Comparison of ENCODE assay signal across 8 cellular contexts in the genomic region with DNA sequence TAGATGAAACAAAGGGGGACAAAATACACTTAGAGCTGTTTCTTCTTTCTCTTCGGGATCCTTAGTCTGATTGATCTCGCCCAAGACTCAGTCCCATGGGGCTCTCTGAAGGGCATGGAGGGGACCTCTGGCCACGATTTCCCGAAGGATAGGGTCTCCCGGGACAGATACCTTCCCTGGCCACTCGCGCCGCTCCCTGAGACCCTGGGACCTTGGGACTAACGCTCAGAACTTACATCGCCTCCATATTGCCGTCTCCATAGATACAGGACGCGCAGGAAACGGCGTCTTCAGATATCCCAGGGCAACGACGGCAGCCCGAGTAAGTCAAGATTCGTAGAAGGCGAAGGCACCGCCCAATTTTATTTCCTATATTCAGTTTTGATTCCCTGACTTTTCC. TPM values are rescaled to one million over a fixed set of nuclear protein-coding genes. Genes with fewer than 3 reads are reported as not detected.
A peak's percentile ranks its signal among the peaks of the same experiment; 100 is the strongest.
DNase-seq lines count a peak whose midpoint lies in the region; ATAC-seq and TF ChIP-seq lines count a peak whose summit lies in the region.

A gene with protein sequence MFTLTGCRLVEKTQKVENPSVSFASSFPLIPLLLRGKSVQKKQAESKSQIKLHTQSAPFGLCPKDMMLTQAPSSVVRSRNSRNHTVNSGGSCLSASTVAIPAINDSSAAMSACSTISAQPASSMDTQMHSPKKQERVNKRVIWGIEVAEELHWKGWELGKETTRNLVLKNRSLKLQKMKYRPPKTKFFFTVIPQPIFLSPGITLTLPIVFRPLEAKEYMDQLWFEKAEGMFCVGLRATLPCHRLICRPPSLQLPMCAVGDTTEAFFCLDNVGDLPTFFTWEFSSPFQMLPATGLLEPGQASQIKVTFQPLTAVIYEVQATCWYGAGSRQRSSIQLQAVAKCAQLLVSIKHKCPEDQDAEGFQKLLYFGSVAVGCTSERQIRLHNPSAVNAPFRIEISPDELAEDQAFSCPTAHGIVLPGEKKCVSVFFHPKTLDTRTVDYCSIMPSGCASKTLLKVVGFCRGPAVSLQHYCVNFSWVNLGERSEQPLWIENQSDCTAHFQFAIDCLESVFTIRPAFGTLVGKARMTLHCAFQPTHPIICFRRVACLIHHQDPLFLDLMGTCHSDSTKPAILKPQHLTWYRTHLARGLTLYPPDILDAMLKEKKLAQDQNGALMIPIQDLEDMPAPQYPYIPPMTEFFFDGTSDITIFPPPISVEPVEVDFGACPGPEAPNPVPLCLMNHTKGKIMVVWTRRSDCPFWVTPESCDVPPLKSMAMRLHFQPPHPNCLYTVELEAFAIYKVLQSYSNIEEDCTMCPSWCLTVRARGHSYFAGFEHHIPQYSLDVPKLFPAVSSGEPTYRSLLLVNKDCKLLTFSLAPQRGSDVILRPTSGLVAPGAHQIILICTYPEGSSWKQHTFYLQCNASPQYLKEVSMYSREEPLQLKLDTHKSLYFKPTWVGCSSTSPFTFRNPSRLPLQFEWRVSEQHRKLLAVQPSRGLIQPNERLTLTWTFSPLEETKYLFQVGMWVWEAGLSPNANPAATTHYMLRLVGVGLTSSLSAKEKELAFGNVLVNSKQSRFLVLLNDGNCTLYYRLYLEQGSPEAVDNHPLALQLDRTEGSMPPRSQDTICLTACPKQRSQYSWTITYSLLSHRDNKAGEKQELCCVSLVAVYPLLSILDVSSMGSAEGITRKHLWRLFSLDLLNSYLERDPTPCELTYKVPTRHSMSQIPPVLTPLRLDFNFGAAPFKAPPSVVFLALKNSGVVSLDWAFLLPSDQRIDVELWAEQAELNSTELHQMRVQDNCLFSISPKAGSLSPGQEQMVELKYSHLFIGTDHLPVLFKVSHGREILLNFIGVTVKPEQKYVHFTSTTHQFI (N-terminal part only) (minus strand): TSS at position 265 of the 400 bp plus-strand sequence. CDS start 2,468 bp downstream, outside the sequence.

- no peaks in the 10 kb centered on the region for H3K36me3 Mint-ChIP-seq in CD8-positive, alpha-beta memory T cell
- H3K36me3 Mint-ChIP-seq in activated naive CD8-positive, alpha-beta T cell = no peaks in the 10 kb centered on the region

- no peaks in the 10 kb centered on the region for H3F3A ChIP-seq in smooth muscle cell (ENCODE audit: low read depth)

- no peak within 1 kb of the TSS for H2AFZ ChIP-seq in smooth muscle cell (ENCODE audit: low read depth)

- peak within 1 kb of the TSS in 6 of 7 donors; percentile 51 to 72 (median 60) for H3K4me3 Mint-ChIP-seq in CD8-positive, alpha-beta memory T cell
- H3K4me3 Mint-ChIP-seq in activated naive CD8-positive, alpha-beta T cell = peak within 1 kb of the TSS; percentile 84

- H3K27ac ChIP-seq in CD8-positive, alpha-beta memory T cell (ENCODE audit: low read depth, low read length) = no peak within 1 kb of the TSS
- H3K27ac ChIP-seq in smooth muscle cell (ENCODE audit: low read depth) = no peak within 1 kb of the TSS

- H3K27ac Mint-ChIP-seq in CD8-positive, alpha-beta memory T cell = peak within 1 kb of the TSS in 1 of 8 donors; percentile 77
- H3K27ac Mint-ChIP-seq in activated naive CD8-positive, alpha-beta T cell = no peak within 1 kb of the TSS

- peaks cover 10% of the 10 kb centered on the region for H3K27me3 ChIP-seq in CD8-positive, alpha-beta memory T cell (ENCODE audit: insufficient read depth, low read length, poor library complexity, severe bottlenecking)
- H3K27me3 ChIP-seq in smooth muscle cell (ENCODE audit: low read depth) = peaks cover 68% of the 10 kb centered on the region

- peak in 1 of 5 donors; percentile 25 for DNase-seq in CD8-positive, alpha-beta memory T cell
- DNase-seq in M059J (ENCODE audit: low read depth) (peak; percentile 30), smooth muscle cell (lab: John Stamatoyannopoulos, UW; ENCODE audit: unreplicated experiment) (no peak), GM10248 (ENCODE audit: extremely low spot score) (no peak)

- peaks cover 35 to 80% of the 10 kb centered on the region in 2 donors for H3K27me3 Mint-ChIP-seq in CD8-positive, alpha-beta memory T cell
- H3K27me3 Mint-ChIP-seq in activated naive CD8-positive, alpha-beta T cell = peaks cover 33% of the 10 kb centered on the region

- WGBS in smooth muscle cell (ENCODE audit: low lambda C conversion rate) = 6% methylated on average over 21 of the region's 21 CpGs

- H4K20me1 ChIP-seq in smooth muscle cell (ENCODE audit: low read depth) = no peaks in the 10 kb centered on the region

- no peaks in the 10 kb centered on the region for H3K36me3 ChIP-seq in CD8-positive, alpha-beta memory T cell (ENCODE audit: insufficient read depth, low read length)
- no peaks in the 10 kb centered on the region for H3K36me3 ChIP-seq in smooth muscle cell (ENCODE audit: low read depth)

- POLR2A ChIA-PET in CD8-positive, alpha-beta memory T cell (lab: Charles Lee) = interaction anchor here (0.8 kb wide), 1 partner anchor 20 kb away, joined by 3 read pairs; the partner anchor contains the start of gene IHH
- POLR2A ChIA-PET in GM10248 (lab: Yijun Ruan, JAX) = no interaction called here

- no peaks in the 10 kb centered on the region for H3K4me1 ChIP-seq in CD8-positive, alpha-beta memory T cell (ENCODE audit: insufficient read depth, low read length)
- no peaks in the 10 kb centered on the region for H3K4me1 ChIP-seq in smooth muscle cell (ENCODE audit: low read depth)

- TF ChIP-seq CTCF in smooth muscle cell (IDR thresholded peaks at IDR 0.05; ENCODE audit: borderline replicate concordance, insufficient read depth, poor library complexity, severe bottlenecking) (no peak), GM10248 (IDR thresholded peaks at IDR 0.05; ENCODE audit: control extremely low read depth, extremely low read depth, low read depth, missing control alignments) (no peak)

- no peak within 1 kb of the TSS for H3K4me3 ChIP-seq in CD8-positive, alpha-beta memory T cell (ENCODE audit: low read length)
- H3K4me3 ChIP-seq in iPS-11a (ENCODE audit: low read depth, low read length) = peak within 1 kb of the TSS; percentile 62
- peak within 1 kb of the TSS; percentile 39 for H3K4me3 ChIP-seq in smooth muscle cell

- H3K9me3 ChIP-seq in CD8-positive, alpha-beta memory T cell (ENCODE audit: low read length) = no peaks in the 10 kb centered on the region
- no peaks in the 10 kb centered on the region for H3K9me3 ChIP-seq in smooth muscle cell (replicated peaks; ENCODE audit: low read depth)

- CTCF ChIA-PET in CD8-positive, alpha-beta memory T cell (lab: Charles Lee) = interaction anchor here (1.4 to 5.4 kb wide), 4 partner anchors 11 to 61 kb away, joined by 3 to 27 read pairs (median 13); no protein-coding TSS in a partner anchor
- CTCF ChIA-PET in GM10248 (lab: Yijun Ruan, JAX) = interaction anchor here (0.8 to 3.9 kb wide), 11 partner anchors 11 to 130 kb away, joined by 3 to 17 read pairs (median 7); no protein-coding TSS in a partner anchor

- peak within 1 kb of the TSS; percentile 81 for H3K4me2 ChIP-seq in smooth muscle cell

- H3K9ac ChIP-seq in smooth muscle cell (ENCODE audit: low read depth) = no peak within 1 kb of the TSS

- no peaks in the 10 kb centered on the region for H3K9me3 Mint-ChIP-seq in CD8-positive, alpha-beta memory T cell
- no peaks in the 10 kb centered on the region for H3K9me3 Mint-ChIP-seq in activated naive CD8-positive, alpha-beta T cell (ENCODE audit: low read depth)

- H3K79me2 ChIP-seq in smooth muscle cell (ENCODE audit: low read depth) = no peaks in the 10 kb centered on the region

- peaks cover 8 to 11% (median 10%) of the 10 kb centered on the region in 3 donors for H3K4me1 Mint-ChIP-seq in CD8-positive, alpha-beta memory T cell
- H3K4me1 Mint-ChIP-seq in activated naive CD8-positive, alpha-beta T cell (ENCODE audit: low read depth) = peaks cover 6% of the 10 kb centered on the region

- ATAC-seq in GM18907 (IDR thresholded peaks at IDR 0.05; ENCODE audit: unreplicated experiment) (no peak), GM19395 (IDR thresholded peaks at IDR 0.05; ENCODE audit: unreplicated experiment) (no peak)

RNA-seq across cellular contexts. Expression of the gene that starts here (rescaled TPM):
- total RNA-seq in CD8-positive, alpha-beta memory T cell = not detected
- polyA plus RNA-seq in CD8-positive, alpha-beta memory T cell = not detected
- total RNA-seq in M059J (2014; rRNA removed; shearing (Covaris generic)) = not detected in 2 replicates
- total RNA-seq in smooth muscle cell = not detected in 2 replicates
- polyA plus RNA-seq in smooth muscle cell = not detected in 2 replicates

Comparison
In these comparisons a context has a peak if more than half of its experiments do, and no peak if none do; other contexts are left out.
1. Peak in DNase-seq in M059J; RNA of the gene not detected or under 1 TPM.